ENCODE assay signal across 13 cellular contexts in genomic region chr11:76321820-76322524, GRCh38. TPM values are rescaled to one million over a fixed set of nuclear protein-coding genes. Genes with fewer than 3 reads are reported as not detected.
DNase-seq lines count a peak whose midpoint lies in the region; ATAC-seq and TF ChIP-seq lines count a peak whose summit lies in the region.
"Had no signal": no experiment of that assay in that cellular context is flagged by ENCODE, and none has a peak within 500 bp of the region (broad histone marks: within the 10 kb centered on the region; RNA-seq: fewer than 3 reads in every experiment).

No MANE protein-coding gene starts in this region.

- no peaks in the 10 kb centered on the region for H3K36me3 ChIP-seq in HUES6 (ENCODE audit: control insufficient read depth, insufficient read depth, low read length)
- no peaks in the 10 kb centered on the region for H3K36me3 ChIP-seq in ascending aorta
- H3K36me3 ChIP-seq: tibial nerve had no signal

- H3K4me1 Mint-ChIP-seq in activated CD4-positive, alpha-beta T cell treated with anti-CD3 and anti-CD28 coated beads, Interleukin-2, amount 10 ng/mL, durations not matched to agents 7 days and 5 days = peaks cover 16% of the 10 kb centered on the region

- H3K27ac ChIP-seq in HUES6 (ENCODE audit: low read depth, low read length) (no peak overlapping the region), ascending aorta (no peak overlapping the region)
- H3K27ac ChIP-seq: tibial nerve had no signal

- H3K9ac ChIP-seq in HUES6 (ENCODE audit: low read length) = no peak overlapping the region

- H3K27me3 ChIP-seq in HUES6 (ENCODE audit: control insufficient read depth, insufficient read depth, low read length) = peaks cover 56% of the 10 kb centered on the region
- H3K27me3 ChIP-seq in ascending aorta = no peaks in the 10 kb centered on the region

- no peak for TF ChIP-seq CTCF in ascending aorta (IDR thresholded peaks at IDR 0.05)
- TF ChIP-seq CTCF in retinal pigment epithelial cell (conservative IDR thresholded peaks at IDR 0.05; ENCODE audit: low read depth, low read length) = no peak

- H3K36me3 Mint-ChIP-seq in activated CD4-positive, alpha-beta T cell treated with anti-CD3 and anti-CD28 coated beads, Interleukin-2, amount 10 ng/mL, durations not matched to agents 7 days and 5 days (ENCODE audit: low read depth) = no peaks in the 10 kb centered on the region

- DNase-seq in ascending aorta (ENCODE audit: low spot score in 2 of 2) (no peak), islet precursor cell (peak; percentile 54), retinal pigment epithelial cell (ENCODE audit: low read depth) (no peak), NCI-H345 treated with DMSO at 0.1 percent for 48 hours (lab: John Stamatoyannopoulos, UW; ENCODE audit: unreplicated experiment) (no peak)
- DNase-seq in activated CD4-positive, alpha-beta T cell treated with anti-CD3 and anti-CD28 coated beads, Interleukin-2, amount 10 ng/mL, durations not matched to agents 7 days and 5 days = no peak
- DNase-seq: activated CD4-positive, alpha-beta T cell treated with anti-CD3 and anti-CD28 coated beads, Interleukin-2, amount 50 U/mL, for 4 hours; amniotic stem cell; cortex of kidney; NCI-H2171 had no signal

- H3K27me3 Mint-ChIP-seq in activated CD4-positive, alpha-beta T cell treated with anti-CD3 and anti-CD28 coated beads, Interleukin-2, amount 10 ng/mL, durations not matched to agents 7 days and 5 days = peaks cover 51% of the 10 kb centered on the region

- H3K4me1 ChIP-seq in HUES6 (ENCODE audit: control insufficient read depth, insufficient read depth, low read length) = peaks cover 10% of the 10 kb centered on the region
- H3K4me1 ChIP-seq in ascending aorta = no peaks in the 10 kb centered on the region

- H3K9me3 ChIP-seq in HUES6 (ENCODE audit: control insufficient read depth, insufficient read depth, low read depth, low read length) (no peaks in the 10 kb centered on the region), ascending aorta (no peaks in the 10 kb centered on the region)
- H3K9me3 ChIP-seq: tibial nerve had no signal

- H3K4me3 ChIP-seq in HUES6 (ENCODE audit: low read depth, low read length) (peak overlapping the region; percentile 64), ascending aorta (peak overlapping the region; percentile 30), retinal pigment epithelial cell (ENCODE audit: low read length) (peak overlapping the region; percentile 26)

- intact Hi-C loops in ascending aorta (cut with DNase I) = loop anchor here (10.0 kb wide), 1 partner anchor 517 kb away; no protein-coding TSS in a partner anchor

- POLR2A ChIA-PET in activated CD4-positive, alpha-beta T cell treated with anti-CD3 and anti-CD28 coated beads, Interleukin-2, amount 10 ng/mL, durations not matched to agents 7 days and 5 days (lab: Charles Lee) = no interaction called here

- no peak overlapping the region for H3K4me3 Mint-ChIP-seq in activated CD4-positive, alpha-beta T cell treated with anti-CD3 and anti-CD28 coated beads, Interleukin-2, amount 10 ng/mL, durations not matched to agents 7 days and 5 days

- CTCF ChIA-PET in activated CD4-positive, alpha-beta T cell treated with anti-CD3 and anti-CD28 coated beads, Interleukin-2, amount 10 ng/mL, durations not matched to agents 7 days and 5 days (lab: Charles Lee) = interaction anchor here (1.1 to 4.0 kb wide), 2 partner anchors 111 to 114 kb away, joined by 3 to 23 read pairs; no protein-coding TSS in a partner anchor

- H3K9me3 Mint-ChIP-seq in activated CD4-positive, alpha-beta T cell treated with anti-CD3 and anti-CD28 coated beads, Interleukin-2, amount 10 ng/mL, durations not matched to agents 7 days and 5 days = no peaks in the 10 kb centered on the region
- H3K9me3 Mint-ChIP-seq: activated T-cell treated with anti-CD3 and anti-CD28 coated beads, Interleukin-2, amount 50 U/mL, for 72 hours had no signal

- no peak overlapping the region for H3K27ac Mint-ChIP-seq in activated CD4-positive, alpha-beta T cell treated with anti-CD3 and anti-CD28 coated beads, Interleukin-2, amount 10 ng/mL, durations not matched to agents 7 days and 5 days
- H3K27ac Mint-ChIP-seq: activated T-cell treated with anti-CD3 and anti-CD28 coated beads, Interleukin-2, amount 50 U/mL, for 72 hours had no signal

- ATAC-seq in GM18873 (IDR thresholded peaks at IDR 0.05; ENCODE audit: low FRiP score, unreplicated experiment) = no peak

RNA-seq across cellular contexts. Expression of gene THAP12, which starts 59.0 kb away (rescaled TPM):
- 12.7 TPM for total RNA-seq in ascending aorta
- 10 to 100 TPM; 49.5 to 56.1 TPM for total RNA-seq in activated CD4-positive, alpha-beta T cell treated with anti-CD3 and anti-CD28 coated beads, Interleukin-2, amount 10 ng/mL, durations not matched to agents 7 days and 5 days

RNA-seq across cellular contexts. Expression of gene GVQW3, which starts 59.2 kb away (rescaled TPM):
- total RNA-seq in ascending aorta = not detected
- 1 to 10 TPM; 5.5 to 5.7 TPM for total RNA-seq in activated CD4-positive, alpha-beta T cell treated with anti-CD3 and anti-CD28 coated beads, Interleukin-2, amount 10 ng/mL, durations not matched to agents 7 days and 5 days
